Comparison of ENCODE assay signal across 23 cellular contexts in the genomic region with DNA sequence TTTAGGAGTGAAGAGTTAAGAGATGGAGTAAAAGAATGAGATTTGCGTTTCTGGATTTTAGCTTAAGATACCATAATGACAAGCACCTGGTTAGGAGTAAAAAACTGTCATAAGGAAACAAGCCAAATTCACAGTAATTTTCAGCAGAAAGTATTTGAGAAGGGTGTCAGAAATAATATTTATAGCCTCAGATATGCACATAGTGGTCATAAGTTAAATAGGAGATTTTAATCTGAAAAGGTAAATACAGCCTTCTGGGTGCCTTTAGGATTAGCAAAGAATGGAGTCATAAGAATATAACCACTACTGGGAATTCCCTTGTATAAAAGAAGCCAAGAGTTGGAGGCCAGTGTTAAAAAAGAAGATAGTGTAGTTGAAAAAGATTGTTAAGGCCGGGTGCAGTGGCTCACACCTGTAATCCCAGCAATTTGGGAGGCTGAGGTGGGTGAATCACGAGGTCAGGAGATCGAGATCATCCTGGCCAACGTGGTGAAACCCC.
DNase-seq lines count a peak whose midpoint lies in the region; ATAC-seq, FAIRE-seq and TF ChIP-seq lines count a peak whose summit lies in the region.
"Had no signal": no experiment of that assay in that cellular context is flagged by ENCODE, and none has a peak within 500 bp of the region (broad histone marks: within the 10 kb centered on the region; RNA-seq: fewer than 3 reads in every experiment).

No MANE protein-coding gene starts in this region.

- in situ Hi-C loops in GM23248 (cut with MboI), result no loop called here

- no peak for DNase-seq in GM23248
- DNase-seq in PC-3, result peak; percentile 21
- DNase-seq in epithelial cell of prostate (ENCODE audit: low read depth, low spot score), result peak; percentile 31
- DNase-seq in nephron progenitor cell, result no peak
- DNase-seq in frontal cortex (ENCODE audit: low spot score in 2 of 2), result no peak
- no peak for DNase-seq in NCI-H1092 treated with DMSO at 0.1 percent for 48 hours (lab: John Stamatoyannopoulos, UW)
- DNase-seq: ACHN; C1 segment of cervical spinal cord; CD8-positive, alpha-beta memory T cell; DMS79; Kasumi-1; MG63; NCI-H1105; NCI-H1694; NCI-H2081 treated with DMSO at 0.1 percent for 48 hours; NCI-H510A; NCI-H774; SHP77; SK-N-SH had no signal

- H3K36me3 ChIP-seq in GM23248 (ENCODE audit: low read depth), result peaks cover 2% of the 10 kb centered on the region
- H3K36me3 ChIP-seq in PC-3 (ENCODE audit: low read depth, low read length), result no peaks in the 10 kb centered on the region

- H3K9me3 ChIP-seq in GM23248 (ENCODE audit: low read depth) (no peaks in the 10 kb centered on the region), PC-3 (ENCODE audit: low read length) (no peaks in the 10 kb centered on the region)
- H3K9me3 ChIP-seq: MG63, SK-N-SH had no signal

- H4K20me1 ChIP-seq in GM23248 (ENCODE audit: insufficient read depth) (no peaks in the 10 kb centered on the region), PC-3 (ENCODE audit: low read length) (no peaks in the 10 kb centered on the region)

- H3K4me1 Mint-ChIP-seq in nephron progenitor cell, result no peaks in the 10 kb centered on the region
- H3K4me1 Mint-ChIP-seq: CD8-positive, alpha-beta memory T cell; IgD-negative memory B cell had no signal

- H3K9me2 ChIP-seq in GM23248 (ENCODE audit: insufficient read depth), result no peaks in the 10 kb centered on the region
- no peaks in the 10 kb centered on the region for H3K9me2 ChIP-seq in PC-3 (replicated peaks; ENCODE audit: low read length)
- H3K9me2 ChIP-seq: SK-N-SH had no signal

- H3K27me3 ChIP-seq in GM23248 (replicated peaks; ENCODE audit: insufficient read depth) (no peaks in the 10 kb centered on the region), PC-3 (ENCODE audit: low read length) (no peaks in the 10 kb centered on the region)
- H3K27me3 ChIP-seq: MG63 had no signal

- H3K4me2 ChIP-seq in GM23248 (ENCODE audit: unreplicated experiment) (peak overlapping the region; percentile 13), PC-3 (ENCODE audit: low read length) (no peak overlapping the region)
- H3K4me2 ChIP-seq: SK-N-SH had no signal

- H3K9me3 Mint-ChIP-seq in nephron progenitor cell, result no peaks in the 10 kb centered on the region
- H3K9me3 Mint-ChIP-seq: CD8-positive, alpha-beta memory T cell; IgD-negative memory B cell had no signal

- CTCF ChIA-PET in PC-3 (lab: Charles Lee), result no interaction called here

- H3K4me3 Mint-ChIP-seq in nephron progenitor cell, result no peak overlapping the region
- H3K4me3 Mint-ChIP-seq: CD8-positive, alpha-beta memory T cell; IgD-negative memory B cell had no signal

- H3K36me3 Mint-ChIP-seq in nephron progenitor cell (ENCODE audit: low read depth), result peaks cover 11% of the 10 kb centered on the region

- 90 to 95% methylated on average over 5 of the region's 5 CpGs for WGBS in GM23248 (ENCODE audit: low coverage in 1 of 2, low lambda C conversion rate in 2 of 2, missing lambda C conversion rate in 2 of 2), 2 experiments

- peak overlapping the region; percentile 25 for H3K27ac Mint-ChIP-seq in nephron progenitor cell
- H3K27ac Mint-ChIP-seq: IgD-negative memory B cell had no signal

- FAIRE-seq in frontal cortex (lab: Jason Lieb, UNC), result no peak
- FAIRE-seq: D721Med, HTR-8/SVneo had no signal

- ATAC-seq in PC-3 (peak; percentile 31), HG03045 (IDR thresholded peaks at IDR 0.05; ENCODE audit: unreplicated experiment) (no peak)

- H3K79me2 ChIP-seq in GM23248 (ENCODE audit: insufficient read depth) (no peaks in the 10 kb centered on the region), PC-3 (ENCODE audit: low read length) (no peaks in the 10 kb centered on the region)

- H3K27ac ChIP-seq in GM23248, result no peak overlapping the region; the same call in 1 of the 2 replicates
- H3K27ac ChIP-seq in PC-3 (ENCODE audit: low read length), result no peak overlapping the region
- H3K27ac ChIP-seq in epithelial cell of prostate, result peak overlapping the region; percentile 79

- H3F3A ChIP-seq in GM23248 (ENCODE audit: insufficient read depth) (peaks cover 54% of the 10 kb centered on the region), PC-3 (ENCODE audit: low read length, unreplicated experiment) (no peaks in the 10 kb centered on the region)

- no peak overlapping the region for H2AFZ ChIP-seq in GM23248
- H2AFZ ChIP-seq in PC-3 (ENCODE audit: low read length), result no peak overlapping the region

- H3K9ac ChIP-seq in GM23248 (0 out of 2 replicates have a peak overlapping the region, but pooled peaks have one; percentile 10), PC-3 (ENCODE audit: low read length) (no peak overlapping the region)
- H3K9ac ChIP-seq: SK-N-SH had no signal

- BruUV-seq in PC-3 (replicated peaks; lab: Mats Ljungman, UMichigan), result no TSS peak

- POLR2A ChIA-PET in PC-3 (lab: Charles Lee; ENCODE audit: unreplicated experiment), result no interaction called here

- H3K27me3 Mint-ChIP-seq in nephron progenitor cell (ENCODE audit: low read depth, poor library complexity), result no peaks in the 10 kb centered on the region
- H3K27me3 Mint-ChIP-seq: CD8-positive, alpha-beta memory T cell; IgD-negative memory B cell had no signal

- TF ChIP-seq CTCF in PC-3 (conservative IDR thresholded peaks at IDR 0.05; ENCODE audit: low read depth, low read length), result no peak
- TF ChIP-seq CTCF in nephron progenitor cell (IDR thresholded peaks at IDR 0.05), result no peak

- H3K4me1 ChIP-seq in GM23248 (ENCODE audit: insufficient read depth) (peaks cover 57% of the 10 kb centered on the region), PC-3 (ENCODE audit: insufficient read depth, low read length) (peaks cover 11% of the 10 kb centered on the region)

- intact Hi-C loops in PC-3 (cut with micrococcal nuclease), result no loop called here

- H3K4me3 ChIP-seq in GM23248 (no peak overlapping the region), PC-3 (ENCODE audit: low read length) (no peak overlapping the region)
- H3K4me3 ChIP-seq: MG63 had no signal

Comparison
In these comparisons a context has a peak if more than half of its experiments do, and no peak if none do; other contexts are left out.
1. DNase-seq: peak in PC-3 (single experiment) and epithelial cell of prostate (single experiment); none in GM23248 (single experiment), nephron progenitor cell (single experiment), frontal cortex (0 of 2) and NCI-H1092 treated with DMSO at 0.1 percent for 48 hours (single experiment).